ENCODE assay signal across 13 cellular contexts in genomic region chr19:17109300-17109699, GRCh38. TPM values are rescaled to one million over a fixed set of nuclear protein-coding genes. Genes with fewer than 3 reads are reported as not detected.
DNase-seq lines count a peak whose midpoint lies in the region; ATAC-seq and TF ChIP-seq lines count a peak whose summit lies in the region.
"Had no signal": no experiment of that assay in that cellular context is flagged by ENCODE, and none has a peak within 500 bp of the region (broad histone marks: within the 10 kb centered on the region; RNA-seq: fewer than 3 reads in every experiment).

No MANE protein-coding gene starts in this region.

- ATAC-seq in activated CD8-positive, alpha-beta T cell treated with anti-CD3 and anti-CD28 coated beads for 36 hours = no peak
- no peak for ATAC-seq in lower lobe of right lung
- ATAC-seq in thoracic aorta (ENCODE audit: insufficient number of reproducible peaks, low FRiP score, low read depth) = no peak
- ATAC-seq in HG02678 (IDR thresholded peaks at IDR 0.05; ENCODE audit: unreplicated experiment) = no peak

- intact Hi-C loops in activated CD8-positive, alpha-beta T cell treated with anti-CD3 and anti-CD28 coated beads for 36 hours (cut with micrococcal nuclease) = no loop called here
- intact Hi-C loops in lower lobe of right lung (cut with DNase I) = no loop called here

- H3K27me3 Mint-ChIP-seq in activated T-cell treated with anti-CD3 and anti-CD28 coated beads, Interleukin-2, amount 50 U/mL, for 24 hours = no peaks in the 10 kb centered on the region
- H3K27me3 Mint-ChIP-seq in activated CD8-positive, alpha-beta T cell treated with anti-CD3 and anti-CD28 coated beads for 36 hours = no peaks in the 10 kb centered on the region

- no peak overlapping the region for H3K4me3 Mint-ChIP-seq in activated T-cell treated with anti-CD3 and anti-CD28 coated beads, Interleukin-2, amount 50 U/mL, for 24 hours
- no peak overlapping the region for H3K4me3 Mint-ChIP-seq in activated CD8-positive, alpha-beta T cell treated with anti-CD3 and anti-CD28 coated beads for 36 hours

- no peak for TF ChIP-seq CTCF in activated CD8-positive, alpha-beta T cell treated with anti-CD3 and anti-CD28 coated beads for 36 hours (IDR thresholded peaks at IDR 0.05)
- no peak for TF ChIP-seq CTCF in lower lobe of right lung (IDR thresholded peaks at IDR 0.05)
- TF ChIP-seq CTCF in thoracic aorta (IDR thresholded peaks at IDR 0.05) = no peak

- peaks cover 36% of the 10 kb centered on the region for H3K36me3 ChIP-seq in lower lobe of right lung
- peaks cover 8% of the 10 kb centered on the region for H3K36me3 ChIP-seq in thoracic aorta

- H3K9me3 ChIP-seq in lower lobe of right lung (no peaks in the 10 kb centered on the region), thoracic aorta (no peaks in the 10 kb centered on the region)

- CTCF ChIA-PET in activated CD8-positive, alpha-beta T cell treated with anti-CD3 and anti-CD28 coated beads for 36 hours (lab: Charles Lee) = no interaction called here

- H3K27ac ChIP-seq in lower lobe of right lung = peak overlapping the region; percentile 49
- H3K27ac ChIP-seq in thoracic aorta = peak overlapping the region; percentile 96 to 97

- no peaks in the 10 kb centered on the region for H3K27me3 ChIP-seq in lower lobe of right lung (ENCODE audit: low read depth)
- H3K27me3 ChIP-seq in thoracic aorta (replicated peaks; ENCODE audit: insufficient read depth) = no peaks in the 10 kb centered on the region

- peaks cover 83% of the 10 kb centered on the region for H3K36me3 Mint-ChIP-seq in activated T-cell treated with anti-CD3 and anti-CD28 coated beads, Interleukin-2, amount 50 U/mL, for 24 hours (ENCODE audit: low read depth)
- H3K36me3 Mint-ChIP-seq in activated CD8-positive, alpha-beta T cell treated with anti-CD3 and anti-CD28 coated beads for 36 hours (ENCODE audit: low read depth) = peaks cover 31% of the 10 kb centered on the region

- H3K4me1 ChIP-seq in lower lobe of right lung (peaks cover 69% of the 10 kb centered on the region), thoracic aorta (ENCODE audit: control insufficient read depth in 1 of 2, low read depth in 2 of 2) (peaks cover 24 to 65% of the 10 kb centered on the region in 2 donors)

- no peaks in the 10 kb centered on the region for H3K9me3 Mint-ChIP-seq in activated T-cell treated with anti-CD3 and anti-CD28 coated beads, Interleukin-2, amount 50 U/mL, for 24 hours
- no peaks in the 10 kb centered on the region for H3K9me3 Mint-ChIP-seq in activated CD8-positive, alpha-beta T cell treated with anti-CD3 and anti-CD28 coated beads for 36 hours

- H3K27ac Mint-ChIP-seq in activated T-cell treated with anti-CD3 and anti-CD28 coated beads, Interleukin-2, amount 50 U/mL, for 24 hours = peak overlapping the region; percentile 73
- peak overlapping the region; percentile 22 for H3K27ac Mint-ChIP-seq in activated CD8-positive, alpha-beta T cell treated with anti-CD3 and anti-CD28 coated beads for 36 hours

- H3K4me1 Mint-ChIP-seq in activated T-cell treated with anti-CD3 and anti-CD28 coated beads, Interleukin-2, amount 50 U/mL, for 24 hours (ENCODE audit: low read depth) = peaks cover 56% of the 10 kb centered on the region
- peaks cover 45% of the 10 kb centered on the region for H3K4me1 Mint-ChIP-seq in activated CD8-positive, alpha-beta T cell treated with anti-CD3 and anti-CD28 coated beads for 36 hours (ENCODE audit: low read depth)

- H3K4me3 ChIP-seq in lower lobe of right lung (peak overlapping the region; percentile 6), thoracic aorta (no peak overlapping the region)

- POLR2A ChIA-PET in activated CD8-positive, alpha-beta T cell treated with anti-CD3 and anti-CD28 coated beads for 36 hours (lab: Charles Lee) = interaction anchor here (2.0 kb wide), 1 partner anchor 16 kb away, joined by 7 read pairs; no protein-coding TSS in a partner anchor

- DNase-seq in activated T-cell treated with anti-CD3 and anti-CD28 coated beads, Interleukin-2, amount 50 U/mL, for 24 hours = no peak
- no peak for DNase-seq in activated T-cell treated with anti-CD3 and anti-CD28 coated beads, Interleukin-2, amount 50 U/mL, for 1 hour
- DNase-seq in activated CD8-positive, alpha-beta T cell treated with anti-CD3 and anti-CD28 coated beads for 36 hours = no peak
- DNase-seq in lower lobe of right lung (no peak), thoracic aorta (ENCODE audit: low spot score) (no peak), NCI-H446 (lab: John Stamatoyannopoulos, UW) (no peak), NCI-H187 (lab: John Stamatoyannopoulos, UW) (no peak)
- DNase-seq: activated CD4-positive, alpha-beta T cell treated with anti-CD3 and anti-CD28 coated beads, Interleukin-2, amount 50 U/mL, for 4 hours; DMS79; effector CD4-positive, alpha-beta T cell; mesendoderm; NCI-H1105 treated with DMSO at 0.1 percent for 48 hours had no signal

RNA-seq across cellular contexts. Expression of gene MYO9B, which starts 33.7 kb away (rescaled TPM):
- total RNA-seq in activated CD8-positive, alpha-beta T cell treated with anti-CD3 and anti-CD28 coated beads for 36 hours = 100 to 1,000 TPM; 111 to 112 TPM
- total RNA-seq in lower lobe of right lung (205 TPM), thoracic aorta (100 to 1,000 TPM; 229 to 257 TPM)

RNA-seq across cellular contexts. Expression of gene HAUS8, which starts 34.0 kb away (rescaled TPM):
- total RNA-seq in activated CD8-positive, alpha-beta T cell treated with anti-CD3 and anti-CD28 coated beads for 36 hours = 10 to 100 TPM; 40.7 to 41.9 TPM
- total RNA-seq in lower lobe of right lung = 9.1 TPM
- total RNA-seq in thoracic aorta = 10 to 100 TPM in 1 of 2 donors, 1 to 10 TPM in 1; 2.2 to 11.3 TPM
